In the genomic region with DNA sequence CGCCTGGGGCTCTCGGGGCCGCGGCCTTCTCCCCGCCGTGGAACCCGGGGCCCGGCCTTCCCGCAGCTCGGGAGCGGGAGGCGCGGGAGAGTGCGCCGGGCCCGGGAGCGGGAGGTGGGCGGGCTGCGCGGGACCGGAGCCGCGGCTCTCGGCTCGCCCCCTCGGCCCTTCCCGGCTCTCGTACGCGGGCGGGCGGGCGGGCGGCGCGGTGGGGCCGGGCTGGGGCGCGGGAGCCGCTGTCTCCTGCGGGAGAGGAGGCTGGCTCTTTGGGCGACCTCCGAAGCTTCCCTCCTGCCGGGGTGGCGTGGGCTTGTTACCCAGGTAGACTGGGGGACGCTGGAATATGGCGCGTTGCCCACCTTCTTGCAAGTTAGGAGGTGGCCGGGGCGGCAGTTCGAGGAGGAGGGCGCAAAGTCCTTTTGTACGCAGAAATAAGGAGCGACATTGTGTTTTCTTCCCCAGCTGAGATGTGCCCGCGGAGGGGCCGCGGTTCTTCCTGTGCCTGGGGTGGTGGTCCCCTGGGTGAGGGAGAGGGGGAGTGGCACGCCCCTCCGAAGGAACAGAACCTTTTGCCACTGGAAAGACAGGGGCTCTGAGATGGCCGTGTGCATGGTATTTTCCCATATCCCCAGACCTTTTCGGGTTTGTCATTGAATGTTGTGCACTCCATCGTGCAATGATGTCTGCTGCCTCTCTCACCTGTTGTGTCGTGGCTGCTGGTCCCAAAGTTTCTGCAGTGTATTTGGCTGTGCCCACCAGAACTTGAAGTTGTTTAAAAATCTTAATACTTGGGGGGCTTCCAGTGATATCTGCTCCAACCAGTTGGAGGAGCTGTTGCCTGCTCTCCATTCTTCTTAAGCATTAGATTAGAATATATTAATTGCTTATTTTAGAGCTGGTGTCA, we compare ENCODE assay signal across 1 cellular context.
A peak's percentile ranks its signal among the peaks of the same experiment; 100 is the strongest.
TF ChIP-seq lines count a peak whose summit lies in the region.

No MANE protein-coding gene starts in this region.

TF ChIP-seq in K562, 482 proteins besides CTCF, POLR2A, EP300 and RAD21 (continued from another document and continues in another):
- TF ChIP-seq, protein P1, sequence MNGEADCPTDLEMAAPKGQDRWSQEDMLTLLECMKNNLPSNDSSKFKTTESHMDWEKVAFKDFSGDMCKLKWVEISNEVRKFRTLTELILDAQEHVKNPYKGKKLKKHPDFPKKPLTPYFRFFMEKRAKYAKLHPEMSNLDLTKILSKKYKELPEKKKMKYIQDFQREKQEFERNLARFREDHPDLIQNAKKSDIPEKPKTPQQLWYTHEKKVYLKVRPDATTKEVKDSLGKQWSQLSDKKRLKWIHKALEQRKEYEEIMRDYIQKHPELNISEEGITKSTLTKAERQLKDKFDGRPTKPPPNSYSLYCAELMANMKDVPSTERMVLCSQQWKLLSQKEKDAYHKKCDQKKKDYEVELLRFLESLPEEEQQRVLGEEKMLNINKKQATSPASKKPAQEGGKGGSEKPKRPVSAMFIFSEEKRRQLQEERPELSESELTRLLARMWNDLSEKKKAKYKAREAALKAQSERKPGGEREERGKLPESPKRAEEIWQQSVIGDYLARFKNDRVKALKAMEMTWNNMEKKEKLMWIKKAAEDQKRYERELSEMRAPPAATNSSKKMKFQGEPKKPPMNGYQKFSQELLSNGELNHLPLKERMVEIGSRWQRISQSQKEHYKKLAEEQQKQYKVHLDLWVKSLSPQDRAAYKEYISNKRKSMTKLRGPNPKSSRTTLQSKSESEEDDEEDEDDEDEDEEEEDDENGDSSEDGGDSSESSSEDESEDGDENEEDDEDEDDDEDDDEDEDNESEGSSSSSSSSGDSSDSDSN (IDR thresholded peaks at IDR 0.05; ENCODE audit: borderline replicate concordance in 1 of 2, low read depth in 2 of 2, low read length in 2 of 2) = 0 out of 4 replicates have a peak, but pooled peaks of 1 of the 2 experiments have one; percentile 0
- TF ChIP-seq HMGXB4 (CRISPR knock-in tag; IDR thresholded peaks at IDR 0.05) (peak; percentile 20; the same call in 1 of the 2 replicates), CBX5 (IDR thresholded peaks at IDR 0.05; ENCODE audit: borderline replicate concordance, low read depth) (no peak), NFRKB (IDR thresholded peaks at IDR 0.05; ENCODE audit: low read depth) (0 out of 2 replicates have a peak, but pooled peaks have one; percentile 24), XRCC5 (IDR thresholded peaks at IDR 0.05; ENCODE audit: low read depth, low read length) (no peak; the same call in 1 of the 2 replicates), ZBTB7A (IDR thresholded peaks at IDR 0.05; ENCODE audit: borderline replicate concordance, control insufficient read depth, low read depth, low read length) (peak; percentile 2; the same call in 1 of the 2 replicates), ZKSCAN1 (IDR thresholded peaks at IDR 0.05; ENCODE audit: low read depth, low read length) (peak; percentile 27; the same call in 1 of the 2 replicates), KDM5B (IDR thresholded peaks at IDR 0.05; ENCODE audit: insufficient replicate concordance, low read depth, low read length) (peak; percentile 76), KAT7 (CRISPR knock-in tag; IDR thresholded peaks at IDR 0.05; ENCODE audit: borderline replicate concordance) (peak; percentile 62; the same call in 1 of the 2 replicates), PHB (CRISPR knock-in tag; IDR thresholded peaks at IDR 0.05) (peak; percentile 66; the same call in 1 of the 2 replicates), KDM2B (CRISPR knock-in tag; IDR thresholded peaks at IDR 0.05) (0 out of 2 replicates have a peak, but pooled peaks have one; percentile 14), E2F8 (IDR thresholded peaks at IDR 0.05; ENCODE audit: low read depth, partially characterized antibody) (no peak), SRSF3 (IDR thresholded peaks at IDR 0.05; ENCODE audit: insufficient read depth, low read length) (no peak), RBBP5 (IDR thresholded peaks at IDR 0.05; ENCODE audit: borderline replicate concordance, insufficient read depth, low read length, poor library complexity, severe bottlenecking) (peak; percentile 66), CAMTA2 (CRISPR knock-in tag; conservative IDR thresholded peaks at IDR 0.05) (0 out of 2 replicates have a peak, but pooled peaks have one; percentile 71), ZBTB33 (CRISPR knock-in tag; IDR thresholded peaks at IDR 0.05) (0 out of 2 replicates have a peak, but pooled peaks have one; percentile 36), ZEB2 (IDR thresholded peaks at IDR 0.05) (0 out of 2 replicates have a peak, but pooled peaks have one; percentile 16), JUND (IDR thresholded peaks at IDR 0.05; ENCODE audit: borderline replicate concordance, low read depth, low read length) (no peak), JUND (tag; IDR thresholded peaks at IDR 0.05; ENCODE audit: borderline replicate concordance, low read depth, low read length) (0 out of 3 replicates have a peak, but pooled peaks have one; percentile 54), SP1 (CRISPR knock-in tag; IDR thresholded peaks at IDR 0.05) (peak; percentile 45; the same call in 1 of the 2 replicates), ELK3 (CRISPR knock-in tag; IDR thresholded peaks at IDR 0.05) (no peak), MTA2 (IDR thresholded peaks at IDR 0.05; ENCODE audit: low read depth) (peak; percentile 7; the same call in 1 of the 2 replicates), YY1 (IDR thresholded peaks at IDR 0.05; ENCODE audit: borderline replicate concordance in 1 of 3, control insufficient read depth in 1 of 3, extremely low read depth in 1 of 3, insufficient read depth in 3 of 3, insufficient read length in 1 of 3, insufficient replicate concordance in 2 of 3, low read depth in 1 of 3, low read length in 2 of 3) (peak in 1 of 3 experiments; percentile 25), ETV5 (CRISPR knock-in tag; IDR thresholded peaks at IDR 0.05; ENCODE audit: low read depth) (0 out of 2 replicates have a peak, but pooled peaks have one; percentile 65), L3MBTL2 (IDR thresholded peaks at IDR 0.05) (no peak), OTX1 (CRISPR knock-in tag; IDR thresholded peaks at IDR 0.05) (no peak), ZNF212 (CRISPR knock-in tag; IDR thresholded peaks at IDR 0.05) (0 out of 2 replicates have a peak, but pooled peaks have one; percentile 56), FOXA3 (CRISPR knock-in tag; conservative IDR thresholded peaks at IDR 0.05 in 1 of 2, IDR thresholded peaks at IDR 0.05 in 1 of 2) (peak; percentile 10 to 20; a peak in 1 of 4 replicates), FOXK2 (conservative IDR thresholded peaks at IDR 0.05 in 1 of 2, IDR thresholded peaks at IDR 0.05 in 1 of 2; ENCODE audit: low read depth in 2 of 2) (no peak)
- TF ChIP-seq, protein P2, sequence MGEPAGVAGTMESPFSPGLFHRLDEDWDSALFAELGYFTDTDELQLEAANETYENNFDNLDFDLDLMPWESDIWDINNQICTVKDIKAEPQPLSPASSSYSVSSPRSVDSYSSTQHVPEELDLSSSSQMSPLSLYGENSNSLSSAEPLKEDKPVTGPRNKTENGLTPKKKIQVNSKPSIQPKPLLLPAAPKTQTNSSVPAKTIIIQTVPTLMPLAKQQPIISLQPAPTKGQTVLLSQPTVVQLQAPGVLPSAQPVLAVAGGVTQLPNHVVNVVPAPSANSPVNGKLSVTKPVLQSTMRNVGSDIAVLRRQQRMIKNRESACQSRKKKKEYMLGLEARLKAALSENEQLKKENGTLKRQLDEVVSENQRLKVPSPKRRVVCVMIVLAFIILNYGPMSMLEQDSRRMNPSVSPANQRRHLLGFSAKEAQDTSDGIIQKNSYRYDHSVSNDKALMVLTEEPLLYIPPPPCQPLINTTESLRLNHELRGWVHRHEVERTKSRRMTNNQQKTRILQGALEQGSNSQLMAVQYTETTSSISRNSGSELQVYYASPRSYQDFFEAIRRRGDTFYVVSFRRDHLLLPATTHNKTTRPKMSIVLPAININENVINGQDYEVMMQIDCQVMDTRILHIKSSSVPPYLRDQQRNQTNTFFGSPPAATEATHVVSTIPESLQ (CRISPR knock-in tag; IDR thresholded peaks at IDR 0.05) = 0 out of 2 replicates have a peak, but pooled peaks have one; percentile 39
- TF ChIP-seq, protein P3, sequence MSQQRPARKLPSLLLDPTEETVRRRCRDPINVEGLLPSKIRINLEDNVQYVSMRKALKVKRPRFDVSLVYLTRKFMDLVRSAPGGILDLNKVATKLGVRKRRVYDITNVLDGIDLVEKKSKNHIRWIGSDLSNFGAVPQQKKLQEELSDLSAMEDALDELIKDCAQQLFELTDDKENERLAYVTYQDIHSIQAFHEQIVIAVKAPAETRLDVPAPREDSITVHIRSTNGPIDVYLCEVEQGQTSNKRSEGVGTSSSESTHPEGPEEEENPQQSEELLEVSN (IDR thresholded peaks at IDR 0.05; ENCODE audit: borderline replicate concordance in 1 of 2, extremely low read depth in 1 of 2, insufficient read depth in 1 of 2, insufficient read length in 1 of 2, low read depth in 1 of 2, low read length in 1 of 2, poor library complexity in 1 of 2, severe bottlenecking in 1 of 2) = peak in 1 of 2 experiments; percentile 26
- TF ChIP-seq, protein P4, sequence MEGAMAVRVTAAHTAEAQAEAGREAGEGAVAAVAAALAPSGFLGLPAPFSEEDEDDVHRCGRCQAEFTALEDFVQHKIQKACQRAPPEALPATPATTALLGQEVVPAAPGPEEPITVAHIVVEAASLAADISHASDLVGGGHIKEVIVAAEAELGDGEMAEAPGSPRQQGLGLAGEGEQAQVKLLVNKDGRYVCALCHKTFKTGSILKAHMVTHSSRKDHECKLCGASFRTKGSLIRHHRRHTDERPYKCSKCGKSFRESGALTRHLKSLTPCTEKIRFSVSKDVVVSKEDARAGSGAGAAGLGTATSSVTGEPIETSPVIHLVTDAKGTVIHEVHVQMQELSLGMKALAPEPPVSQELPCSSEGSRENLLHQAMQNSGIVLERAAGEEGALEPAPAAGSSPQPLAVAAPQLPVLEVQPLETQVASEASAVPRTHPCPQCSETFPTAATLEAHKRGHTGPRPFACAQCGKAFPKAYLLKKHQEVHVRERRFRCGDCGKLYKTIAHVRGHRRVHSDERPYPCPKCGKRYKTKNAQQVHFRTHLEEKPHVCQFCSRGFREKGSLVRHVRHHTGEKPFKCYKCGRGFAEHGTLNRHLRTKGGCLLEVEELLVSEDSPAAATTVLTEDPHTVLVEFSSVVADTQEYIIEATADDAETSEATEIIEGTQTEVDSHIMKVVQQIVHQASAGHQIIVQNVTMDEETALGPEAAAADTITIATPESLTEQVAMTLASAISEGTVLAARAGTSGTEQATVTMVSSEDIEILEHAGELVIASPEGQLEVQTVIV (CRISPR knock-in tag; IDR thresholded peaks at IDR 0.05; ENCODE audit: borderline replicate concordance) = no peak
- TF ChIP-seq, protein P5, sequence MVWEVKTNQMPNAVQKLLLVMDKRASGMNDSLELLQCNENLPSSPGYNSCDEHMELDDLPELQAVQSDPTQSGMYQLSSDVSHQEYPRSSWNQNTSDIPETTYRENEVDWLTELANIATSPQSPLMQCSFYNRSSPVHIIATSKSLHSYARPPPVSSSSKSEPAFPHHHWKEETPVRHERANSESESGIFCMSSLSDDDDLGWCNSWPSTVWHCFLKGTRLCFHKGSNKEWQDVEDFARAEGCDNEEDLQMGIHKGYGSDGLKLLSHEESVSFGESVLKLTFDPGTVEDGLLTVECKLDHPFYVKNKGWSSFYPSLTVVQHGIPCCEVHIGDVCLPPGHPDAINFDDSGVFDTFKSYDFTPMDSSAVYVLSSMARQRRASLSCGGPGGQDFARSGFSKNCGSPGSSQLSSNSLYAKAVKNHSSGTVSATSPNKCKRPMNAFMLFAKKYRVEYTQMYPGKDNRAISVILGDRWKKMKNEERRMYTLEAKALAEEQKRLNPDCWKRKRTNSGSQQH (CRISPR knock-in tag; IDR thresholded peaks at IDR 0.05) = 0 out of 2 replicates have a peak, but pooled peaks have one; percentile 7
